1 cellular context compared by ENCODE assay signal in the genomic region with DNA sequence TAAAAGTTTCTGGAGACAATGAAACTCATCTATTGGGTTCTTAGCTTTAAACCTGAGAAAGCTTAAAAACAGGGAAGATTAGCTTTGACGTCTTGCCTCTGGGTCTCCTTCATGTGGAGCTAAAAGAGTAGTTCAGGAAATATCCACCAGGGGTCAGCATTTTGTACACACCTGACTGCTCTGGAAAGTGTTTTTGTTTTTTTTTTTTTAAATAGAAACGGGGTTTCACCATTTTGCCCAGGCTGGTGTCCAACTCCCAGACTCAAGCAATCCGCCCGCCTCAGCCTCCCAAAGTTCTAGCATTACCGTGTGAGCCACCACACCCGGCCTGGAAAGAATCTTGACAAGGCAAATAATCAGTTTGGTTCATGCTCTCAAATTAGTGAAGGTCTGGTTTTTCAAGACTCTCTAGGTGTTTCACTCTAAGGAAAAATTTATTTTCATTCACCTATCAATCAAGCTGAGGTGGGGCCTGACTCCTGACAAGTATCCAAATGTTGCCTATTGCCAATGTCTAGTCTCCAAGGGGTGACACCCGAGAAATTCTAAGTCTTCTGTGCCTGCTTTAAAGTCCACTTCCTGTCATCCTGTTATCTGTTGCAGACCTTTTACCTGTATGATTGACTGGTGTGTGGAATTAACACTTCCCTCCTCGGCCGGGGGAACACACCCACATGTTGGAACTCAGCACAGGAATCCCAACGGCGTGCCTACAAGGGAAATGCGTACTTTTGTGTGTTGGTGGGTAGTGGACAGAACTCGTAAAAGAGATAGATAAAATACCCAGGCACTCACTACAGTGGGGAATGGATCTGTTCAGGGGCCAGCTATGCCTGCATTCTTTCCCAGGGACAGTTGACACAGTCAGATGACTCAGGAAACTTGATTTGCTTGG.
A peak's percentile ranks its signal among the peaks of the same experiment; 100 is the strongest.
TF ChIP-seq lines count a peak whose summit lies in the region.

No MANE protein-coding gene starts in this region.

TF ChIP-seq in HepG2, 621 proteins besides CTCF, POLR2A, EP300 and RAD21 (continued from another document and continues in another):
- TF ChIP-seq, protein P1, sequence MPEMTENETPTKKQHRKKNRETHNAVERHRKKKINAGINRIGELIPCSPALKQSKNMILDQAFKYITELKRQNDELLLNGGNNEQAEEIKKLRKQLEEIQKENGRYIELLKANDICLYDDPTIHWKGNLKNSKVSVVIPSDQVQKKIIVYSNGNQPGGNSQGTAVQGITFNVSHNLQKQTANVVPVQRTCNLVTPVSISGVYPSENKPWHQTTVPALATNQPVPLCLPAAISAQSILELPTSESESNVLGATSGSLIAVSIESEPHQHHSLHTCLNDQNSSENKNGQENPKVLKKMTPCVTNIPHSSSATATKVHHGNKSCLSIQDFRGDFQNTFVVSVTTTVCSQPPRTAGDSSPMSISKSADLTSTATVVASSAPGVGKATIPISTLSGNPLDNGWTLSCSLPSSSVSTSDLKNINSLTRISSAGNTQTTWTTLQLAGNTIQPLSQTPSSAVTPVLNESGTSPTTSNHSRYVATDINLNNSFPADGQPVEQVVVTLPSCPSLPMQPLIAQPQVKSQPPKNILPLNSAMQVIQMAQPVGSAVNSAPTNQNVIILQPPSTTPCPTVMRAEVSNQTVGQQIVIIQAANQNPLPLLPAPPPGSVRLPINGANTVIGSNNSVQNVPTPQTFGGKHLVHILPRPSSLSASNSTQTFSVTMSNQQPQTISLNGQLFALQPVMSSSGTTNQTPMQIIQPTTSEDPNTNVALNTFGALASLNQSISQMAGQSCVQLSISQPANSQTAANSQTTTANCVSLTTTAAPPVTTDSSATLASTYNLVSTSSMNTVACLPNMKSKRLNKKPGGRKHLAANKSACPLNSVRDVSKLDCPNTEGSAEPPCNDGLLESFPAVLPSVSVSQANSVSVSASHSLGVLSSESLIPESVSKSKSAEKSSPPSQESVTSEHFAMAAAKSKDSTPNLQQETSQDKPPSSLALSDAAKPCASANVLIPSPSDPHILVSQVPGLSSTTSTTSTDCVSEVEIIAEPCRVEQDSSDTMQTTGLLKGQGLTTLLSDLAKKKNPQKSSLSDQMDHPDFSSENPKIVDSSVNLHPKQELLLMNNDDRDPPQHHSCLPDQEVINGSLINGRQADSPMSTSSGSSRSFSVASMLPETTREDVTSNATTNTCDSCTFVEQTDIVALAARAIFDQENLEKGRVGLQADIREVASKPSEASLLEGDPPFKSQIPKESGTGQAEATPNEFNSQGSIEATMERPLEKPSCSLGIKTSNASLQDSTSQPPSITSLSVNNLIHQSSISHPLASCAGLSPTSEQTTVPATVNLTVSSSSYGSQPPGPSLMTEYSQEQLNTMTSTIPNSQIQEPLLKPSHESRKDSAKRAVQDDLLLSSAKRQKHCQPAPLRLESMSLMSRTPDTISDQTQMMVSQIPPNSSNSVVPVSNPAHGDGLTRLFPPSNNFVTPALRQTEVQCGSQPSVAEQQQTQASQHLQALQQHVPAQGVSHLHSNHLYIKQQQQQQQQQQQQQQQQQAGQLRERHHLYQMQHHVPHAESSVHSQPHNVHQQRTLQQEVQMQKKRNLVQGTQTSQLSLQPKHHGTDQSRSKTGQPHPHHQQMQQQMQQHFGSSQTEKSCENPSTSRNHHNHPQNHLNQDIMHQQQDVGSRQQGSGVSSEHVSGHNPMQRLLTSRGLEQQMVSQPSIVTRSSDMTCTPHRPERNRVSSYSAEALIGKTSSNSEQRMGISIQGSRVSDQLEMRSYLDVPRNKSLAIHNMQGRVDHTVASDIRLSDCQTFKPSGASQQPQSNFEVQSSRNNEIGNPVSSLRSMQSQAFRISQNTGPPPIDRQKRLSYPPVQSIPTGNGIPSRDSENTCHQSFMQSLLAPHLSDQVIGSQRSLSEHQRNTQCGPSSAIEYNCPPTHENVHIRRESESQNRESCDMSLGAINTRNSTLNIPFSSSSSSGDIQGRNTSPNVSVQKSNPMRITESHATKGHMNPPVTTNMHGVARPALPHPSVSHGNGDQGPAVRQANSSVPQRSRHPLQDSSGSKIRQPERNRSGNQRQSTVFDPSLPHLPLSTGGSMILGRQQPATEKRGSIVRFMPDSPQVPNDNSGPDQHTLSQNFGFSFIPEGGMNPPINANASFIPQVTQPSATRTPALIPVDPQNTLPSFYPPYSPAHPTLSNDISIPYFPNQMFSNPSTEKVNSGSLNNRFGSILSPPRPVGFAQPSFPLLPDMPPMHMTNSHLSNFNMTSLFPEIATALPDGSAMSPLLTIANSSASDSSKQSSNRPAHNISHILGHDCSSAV (CRISPR knock-in tag; IDR thresholded peaks at IDR 0.05; ENCODE audit: borderline replicate concordance): no peak
- TF ChIP-seq ZNF564 (CRISPR knock-in tag; IDR thresholded peaks at IDR 0.05) (no peak), GFI1 (CRISPR knock-in tag; IDR thresholded peaks at IDR 0.05; ENCODE audit: borderline replicate concordance) (no peak), ZNF30 (CRISPR knock-in tag; IDR thresholded peaks at IDR 0.05) (no peak), NFE2 (CRISPR knock-in tag; IDR thresholded peaks at IDR 0.05) (0 out of 2 replicates have a peak, but pooled peaks have one; percentile 19), ATM (IDR thresholded peaks at IDR 0.05; ENCODE audit: borderline replicate concordance) (no peak), ZNF776 (CRISPR knock-in tag; IDR thresholded peaks at IDR 0.05) (no peak), ZNF605 (CRISPR knock-in tag; IDR thresholded peaks at IDR 0.05) (no peak; the same call in 1 of the 2 replicates), RXRB (CRISPR knock-in tag; IDR thresholded peaks at IDR 0.05; ENCODE audit: borderline replicate concordance) (no peak), ZNF143 (CRISPR knock-in tag; IDR thresholded peaks at IDR 0.05) (no peak), DR1 (CRISPR knock-in tag; IDR thresholded peaks at IDR 0.05) (no peak), ETV6 (CRISPR knock-in tag; conservative IDR thresholded peaks at IDR 0.05) (no peak), TAF15 (IDR thresholded peaks at IDR 0.05; ENCODE audit: low read depth, low read length, poor library complexity, severe bottlenecking) (no peak), ZNF749 (CRISPR knock-in tag; IDR thresholded peaks at IDR 0.05; ENCODE audit: borderline replicate concordance) (no peak)
- TF ChIP-seq, protein P2, sequence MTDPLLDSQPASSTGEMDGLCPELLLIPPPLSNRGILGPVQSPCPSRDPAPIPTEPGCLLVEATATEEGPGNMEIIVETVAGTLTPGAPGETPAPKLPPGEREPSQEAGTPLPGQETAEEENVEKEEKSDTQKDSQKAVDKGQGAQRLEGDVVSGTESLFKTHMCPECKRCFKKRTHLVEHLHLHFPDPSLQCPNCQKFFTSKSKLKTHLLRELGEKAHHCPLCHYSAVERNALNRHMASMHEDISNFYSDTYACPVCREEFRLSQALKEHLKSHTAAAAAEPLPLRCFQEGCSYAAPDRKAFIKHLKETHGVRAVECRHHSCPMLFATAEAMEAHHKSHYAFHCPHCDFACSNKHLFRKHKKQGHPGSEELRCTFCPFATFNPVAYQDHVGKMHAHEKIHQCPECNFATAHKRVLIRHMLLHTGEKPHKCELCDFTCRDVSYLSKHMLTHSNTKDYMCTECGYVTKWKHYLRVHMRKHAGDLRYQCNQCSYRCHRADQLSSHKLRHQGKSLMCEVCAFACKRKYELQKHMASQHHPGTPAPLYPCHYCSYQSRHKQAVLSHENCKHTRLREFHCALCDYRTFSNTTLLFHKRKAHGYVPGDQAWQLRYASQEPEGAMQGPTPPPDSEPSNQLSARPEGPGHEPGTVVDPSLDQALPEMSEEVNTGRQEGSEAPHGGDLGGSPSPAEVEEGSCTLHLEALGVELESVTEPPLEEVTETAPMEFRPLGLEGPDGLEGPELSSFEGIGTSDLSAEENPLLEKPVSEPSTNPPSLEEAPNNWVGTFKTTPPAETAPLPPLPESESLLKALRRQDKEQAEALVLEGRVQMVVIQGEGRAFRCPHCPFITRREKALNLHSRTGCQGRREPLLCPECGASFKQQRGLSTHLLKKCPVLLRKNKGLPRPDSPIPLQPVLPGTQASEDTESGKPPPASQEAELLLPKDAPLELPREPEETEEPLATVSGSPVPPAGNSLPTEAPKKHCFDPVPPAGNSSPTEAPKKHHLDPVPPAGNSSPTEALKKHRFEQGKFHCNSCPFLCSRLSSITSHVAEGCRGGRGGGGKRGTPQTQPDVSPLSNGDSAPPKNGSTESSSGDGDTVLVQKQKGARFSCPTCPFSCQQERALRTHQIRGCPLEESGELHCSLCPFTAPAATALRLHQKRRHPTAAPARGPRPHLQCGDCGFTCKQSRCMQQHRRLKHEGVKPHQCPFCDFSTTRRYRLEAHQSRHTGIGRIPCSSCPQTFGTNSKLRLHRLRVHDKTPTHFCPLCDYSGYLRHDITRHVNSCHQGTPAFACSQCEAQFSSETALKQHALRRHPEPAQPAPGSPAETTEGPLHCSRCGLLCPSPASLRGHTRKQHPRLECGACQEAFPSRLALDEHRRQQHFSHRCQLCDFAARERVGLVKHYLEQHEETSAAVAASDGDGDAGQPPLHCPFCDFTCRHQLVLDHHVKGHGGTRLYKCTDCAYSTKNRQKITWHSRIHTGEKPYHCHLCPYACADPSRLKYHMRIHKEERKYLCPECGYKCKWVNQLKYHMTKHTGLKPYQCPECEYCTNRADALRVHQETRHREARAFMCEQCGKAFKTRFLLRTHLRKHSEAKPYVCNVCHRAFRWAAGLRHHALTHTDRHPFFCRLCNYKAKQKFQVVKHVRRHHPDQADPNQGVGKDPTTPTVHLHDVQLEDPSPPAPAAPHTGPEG (CRISPR knock-in tag; IDR thresholded peaks at IDR 0.05): no peak
- TF ChIP-seq, protein P3, sequence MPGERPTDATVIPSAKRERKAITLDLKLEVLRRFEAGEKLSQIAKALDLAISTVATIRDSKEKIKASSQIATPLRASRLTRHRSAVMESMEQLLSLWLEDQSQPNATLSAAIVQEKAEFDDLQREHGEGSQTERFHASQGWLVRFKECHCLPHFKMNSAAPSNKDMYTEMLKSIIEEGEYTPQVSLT (CRISPR knock-in tag; IDR thresholded peaks at IDR 0.05; ENCODE audit: borderline replicate concordance, low read depth): no peak
- TF ChIP-seq, protein P4, sequence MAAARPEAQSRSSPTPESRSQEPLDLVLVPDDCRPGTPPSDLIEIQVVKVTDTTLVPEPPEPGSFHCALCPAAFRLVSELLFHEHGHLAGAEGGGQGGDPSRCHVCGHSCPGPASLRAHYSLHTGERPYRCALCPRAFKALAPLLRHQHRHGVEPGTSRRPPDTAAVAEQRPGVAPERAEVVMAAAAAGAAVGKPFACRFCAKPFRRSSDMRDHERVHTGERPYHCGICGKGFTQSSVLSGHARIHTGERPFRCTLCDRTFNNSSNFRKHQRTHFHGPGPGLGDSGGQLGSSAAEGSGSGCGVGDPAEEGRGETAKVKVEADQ (CRISPR knock-in tag; IDR thresholded peaks at IDR 0.05; ENCODE audit: borderline replicate concordance): no peak
- TF ChIP-seq, protein P5, sequence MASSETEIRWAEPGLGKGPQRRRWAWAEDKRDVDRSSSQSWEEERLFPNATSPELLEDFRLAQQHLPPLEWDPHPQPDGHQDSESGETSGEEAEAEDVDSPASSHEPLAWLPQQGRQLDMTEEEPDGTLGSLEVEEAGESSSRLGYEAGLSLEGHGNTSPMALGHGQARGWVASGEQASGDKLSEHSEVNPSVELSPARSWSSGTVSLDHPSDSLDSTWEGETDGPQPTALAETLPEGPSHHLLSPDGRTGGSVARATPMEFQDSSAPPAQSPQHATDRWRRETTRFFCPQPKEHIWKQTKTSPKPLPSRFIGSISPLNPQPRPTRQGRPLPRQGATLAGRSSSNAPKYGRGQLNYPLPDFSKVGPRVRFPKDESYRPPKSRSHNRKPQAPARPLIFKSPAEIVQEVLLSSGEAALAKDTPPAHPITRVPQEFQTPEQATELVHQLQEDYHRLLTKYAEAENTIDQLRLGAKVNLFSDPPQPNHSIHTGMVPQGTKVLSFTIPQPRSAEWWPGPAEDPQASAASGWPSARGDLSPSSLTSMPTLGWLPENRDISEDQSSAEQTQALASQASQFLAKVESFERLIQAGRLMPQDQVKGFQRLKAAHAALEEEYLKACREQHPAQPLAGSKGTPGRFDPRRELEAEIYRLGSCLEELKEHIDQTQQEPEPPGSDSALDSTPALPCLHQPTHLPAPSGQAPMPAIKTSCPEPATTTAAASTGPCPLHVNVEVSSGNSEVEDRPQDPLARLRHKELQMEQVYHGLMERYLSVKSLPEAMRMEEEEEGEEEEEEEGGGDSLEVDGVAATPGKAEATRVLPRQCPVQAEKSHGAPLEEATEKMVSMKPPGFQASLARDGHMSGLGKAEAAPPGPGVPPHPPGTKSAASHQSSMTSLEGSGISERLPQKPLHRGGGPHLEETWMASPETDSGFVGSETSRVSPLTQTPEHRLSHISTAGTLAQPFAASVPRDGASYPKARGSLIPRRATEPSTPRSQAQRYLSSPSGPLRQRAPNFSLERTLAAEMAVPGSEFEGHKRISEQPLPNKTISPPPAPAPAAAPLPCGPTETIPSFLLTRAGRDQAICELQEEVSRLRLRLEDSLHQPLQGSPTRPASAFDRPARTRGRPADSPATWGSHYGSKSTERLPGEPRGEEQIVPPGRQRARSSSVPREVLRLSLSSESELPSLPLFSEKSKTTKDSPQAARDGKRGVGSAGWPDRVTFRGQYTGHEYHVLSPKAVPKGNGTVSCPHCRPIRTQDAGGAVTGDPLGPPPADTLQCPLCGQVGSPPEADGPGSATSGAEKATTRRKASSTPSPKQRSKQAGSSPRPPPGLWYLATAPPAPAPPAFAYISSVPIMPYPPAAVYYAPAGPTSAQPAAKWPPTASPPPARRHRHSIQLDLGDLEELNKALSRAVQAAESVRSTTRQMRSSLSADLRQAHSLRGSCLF (CRISPR knock-in tag; IDR thresholded peaks at IDR 0.05; ENCODE audit: borderline replicate concordance): no peak
